Comparison of ENCODE assay signal across 27 cellular contexts in genomic region chr2:183608747-183609146, GRCh38.
"Had no signal": no experiment of that assay in that cellular context is flagged by ENCODE, and none has a peak within 500 bp of the region (broad histone marks: within the 10 kb centered on the region; RNA-seq: fewer than 3 reads in every experiment).

No MANE protein-coding gene starts in this region.

- DNase-seq: immature natural killer cell; kidney; left colon; midbrain; mucosa of descending colon; naive thymus-derived CD4-positive, alpha-beta T cell; ovary; stimulated activated CD4-positive, alpha-beta T cell treated with anti-CD3 and anti-CD28 coated beads, Interleukin-12 subunit alpha, Interleukin-12 subunit beta, amount 100 ng/mL, for 4 hours; stimulated activated CD4-positive, alpha-beta T cell treated with anti-CD3 and anti-CD28 coated beads, Interleukin-15, amount 100 ng/mL, for 24 hours; stimulated activated CD4-positive, alpha-beta T cell treated with anti-CD3 and anti-CD28 coated beads, Interleukin-2, amount 100 ng/mL, for 24 hours; stimulated activated CD4-positive, alpha-beta T cell treated with anti-CD3 and anti-CD28 coated beads, Interleukin-4, amount 100 ng/mL, for 1 hour; stimulated activated naive B cell treated with anti-CD40 and anti-IgM and Interleukin-4, amounts not matched to agents 10 μg/mL and 1 μg/mL and 100 μg/mL, for 72 hours; stimulated activated naive CD8-positive, alpha-beta T cell treated with anti-CD3 and anti-CD28 coated beads, Interleukin-15, Interleukin-2, amounts not matched to agents 100 U/mL and 50 U/mL, for 24 hours; stomach; testis; thyroid gland; transverse colon had no signal

- ATAC-seq: left colon; left lung; mucosa of descending colon; naive thymus-derived CD4-positive, alpha-beta T cell; natural killer cell treated with Interleukin-12 subunit alpha and Interleukin-12 subunit beta and Interleukin-15 and Interleukin-18, amount 100 ng/mL, for 72 hours; sciatic nerve; stimulated activated naive B cell treated with anti-CD40 and anti-IgM and Interleukin-4, amounts not matched to agents 10 μg/mL and 1 μg/mL and 100 μg/mL, for 72 hours; stimulated activated naive CD8-positive, alpha-beta T cell treated with anti-CD3 and anti-CD28 coated beads, Interleukin-15, Interleukin-2, amounts not matched to agents 100 U/mL and 50 U/mL, for 24 hours had no signal

- H3K9me3 ChIP-seq: mucosa of descending colon, ovary, right atrium auricular region, stomach, testis, thyroid gland, transverse colon, upper lobe of left lung, vagina had no signal

- H3K36me3 Mint-ChIP-seq: immature natural killer cell; naive thymus-derived CD4-positive, alpha-beta T cell; natural killer cell treated with Interleukin-12 subunit alpha and Interleukin-12 subunit beta and Interleukin-15 and Interleukin-18, amount 100 ng/mL, for 72 hours; stimulated activated naive B cell treated with anti-CD40 and anti-IgM and Interleukin-4, amounts not matched to agents 10 μg/mL and 1 μg/mL and 100 μg/mL, for 72 hours had no signal

- H3K27ac ChIP-seq: hepatocyte, left lung, ovary, right atrium auricular region, skin epidermis, stomach, testis, thyroid gland, transverse colon, upper lobe of left lung, vagina had no signal

- H3K27ac Mint-ChIP-seq: immature natural killer cell; naive thymus-derived CD4-positive, alpha-beta T cell; natural killer cell treated with Interleukin-12 subunit alpha and Interleukin-12 subunit beta and Interleukin-15 and Interleukin-18, amount 100 ng/mL, for 72 hours; progenitor cell of endocrine pancreas; stimulated activated naive B cell treated with anti-CD40 and anti-IgM and Interleukin-4, amounts not matched to agents 10 μg/mL and 1 μg/mL and 100 μg/mL, for 72 hours had no signal

- H2AFZ ChIP-seq: hepatocyte had no signal

- H3K27me3 Mint-ChIP-seq: naive thymus-derived CD4-positive, alpha-beta T cell; natural killer cell treated with Interleukin-12 subunit alpha and Interleukin-12 subunit beta and Interleukin-15 and Interleukin-18, amount 100 ng/mL, for 72 hours; progenitor cell of endocrine pancreas; stimulated activated naive B cell treated with anti-CD40 and anti-IgM and Interleukin-4, amounts not matched to agents 10 μg/mL and 1 μg/mL and 100 μg/mL, for 72 hours had no signal

- H3K79me2 ChIP-seq: hepatocyte had no signal

- H3K4me3 ChIP-seq: hepatocyte, left lung, lung, mucosa of descending colon, ovary, right atrium auricular region, skin epidermis, stomach, testis, thyroid gland, transverse colon, upper lobe of left lung, vagina had no signal

- H3K36me3 ChIP-seq: left lung, ovary, right atrium auricular region, stomach, thyroid gland, transverse colon, upper lobe of left lung, vagina had no signal

- H3K4me1 Mint-ChIP-seq: immature natural killer cell; naive thymus-derived CD4-positive, alpha-beta T cell; stimulated activated naive B cell treated with anti-CD40 and anti-IgM and Interleukin-4, amounts not matched to agents 10 μg/mL and 1 μg/mL and 100 μg/mL, for 72 hours had no signal

- H3K27me3 ChIP-seq: hepatocyte, left lung, ovary, right atrium auricular region, stomach, testis, thyroid gland, transverse colon, upper lobe of left lung, vagina had no signal

- H3K4me2 ChIP-seq: hepatocyte had no signal

- H3K4me1 ChIP-seq: left lung, right atrium auricular region, stomach, transverse colon, upper lobe of left lung, vagina had no signal

- H3K4me3 Mint-ChIP-seq: immature natural killer cell; naive thymus-derived CD4-positive, alpha-beta T cell; natural killer cell treated with Interleukin-12 subunit alpha and Interleukin-12 subunit beta and Interleukin-15 and Interleukin-18, amount 100 ng/mL, for 72 hours; stimulated activated naive B cell treated with anti-CD40 and anti-IgM and Interleukin-4, amounts not matched to agents 10 μg/mL and 1 μg/mL and 100 μg/mL, for 72 hours had no signal
